Comparison of ENCODE assay signal across 14 cellular contexts in the genomic region with DNA sequence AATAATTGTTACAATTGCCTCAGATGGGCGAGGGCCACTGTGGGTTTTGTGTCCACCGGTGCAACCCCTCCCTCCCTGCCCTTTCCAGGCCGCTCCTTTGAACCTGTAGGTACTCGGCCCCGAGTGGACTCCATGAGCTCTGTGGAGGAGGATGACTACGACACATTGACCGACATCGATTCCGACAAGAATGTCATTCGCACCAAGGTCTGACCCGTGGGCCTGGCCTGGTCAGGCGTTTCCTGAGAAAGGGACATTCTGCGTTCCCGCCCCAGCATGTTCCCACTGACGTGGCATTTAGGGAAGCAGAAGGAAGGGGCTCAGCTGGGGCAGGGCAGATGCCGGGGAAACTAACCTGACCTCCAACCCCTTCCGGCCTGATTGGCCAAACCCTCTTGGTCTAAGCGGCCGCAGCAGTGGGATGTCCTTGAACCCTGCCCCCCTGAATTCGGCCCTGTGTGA. TPM values are rescaled to one million over a fixed set of nuclear protein-coding genes. Genes with fewer than 3 reads are reported as not detected.
DNase-seq lines count a peak whose midpoint lies in the region; ATAC-seq and TF ChIP-seq lines count a peak whose summit lies in the region.
"Had no signal": no experiment of that assay in that cellular context is flagged by ENCODE, and none has a peak within 500 bp of the region (broad histone marks: within the 10 kb centered on the region; RNA-seq: fewer than 3 reads in every experiment).

No MANE protein-coding gene starts in this region.

- DNase-seq in SK-N-SH (peak; percentile 13), coronary artery (ENCODE audit: low spot score) (peak; percentile 73), left lung (peak in 1 of 2 donors; percentile 79), tibial artery (peak; percentile 55 to 71), NCI-H1694 treated with DMSO at 0.1 percent for 48 hours (lab: John Stamatoyannopoulos, UW) (no peak), GM19238 (ENCODE audit: insufficient read length, low spot score) (no peak)
- DNase-seq: activated CD4-positive, alpha-beta T cell treated with anti-CD3 and anti-CD28 coated beads, Interleukin-2, amount 10 ng/mL, durations not matched to agents 24 days and 14 days; activated naive CD4-positive, alpha-beta T cell treated with anti-CD3 and anti-CD28 coated beads, Interleukin-2, amount 10 ng/mL, durations not matched to agents 7 days and 5 days; BE2C; hippocampal formation; occipital lobe had no signal

- CTCF ChIA-PET in SK-N-SH (lab: Yijun Ruan, JAX), result no interaction called here

- H3F3A ChIP-seq in SK-N-SH (replicated peaks; ENCODE audit: insufficient read depth), result no peaks in the 10 kb centered on the region

- H3K4me1 ChIP-seq in SK-N-SH (ENCODE audit: control insufficient read depth in 1 of 2, insufficient read depth in 2 of 2, low read depth in 1 of 2, low read length in 1 of 2) (no peaks in the 10 kb centered on the region), left lung (peaks cover 0 to 28% of the 10 kb centered on the region in 2 donors), tibial artery (peaks cover 0 to 5% (median 0%) of the 10 kb centered on the region in 4 donors)
- H3K4me1 ChIP-seq: BE2C had no signal

- no peak for ATAC-seq in SK-N-SH treated with all-trans-retinoic acid at 6 μM for 48 hours
- peak; percentile 11 for ATAC-seq in left lung
- no peak for ATAC-seq in HG03520 (IDR thresholded peaks at IDR 0.05; ENCODE audit: unreplicated experiment)

- H4K20me1 ChIP-seq in SK-N-SH (ENCODE audit: insufficient read depth), result no peaks in the 10 kb centered on the region

- H3K9me3 ChIP-seq in SK-N-SH (no peaks in the 10 kb centered on the region), left lung (no peaks in the 10 kb centered on the region), tibial artery (no peaks in the 10 kb centered on the region)
- H3K9me3 ChIP-seq: BE2C had no signal

- no peak overlapping the region for H2AFZ ChIP-seq in SK-N-SH (ENCODE audit: low read depth)

- no peak overlapping the region for H3K27ac ChIP-seq in SK-N-SH (ENCODE audit: low read depth in 2 of 2, low read length in 1 of 2)
- H3K27ac ChIP-seq in coronary artery, result peak overlapping the region in 1 of 2 donors; percentile 54
- H3K27ac ChIP-seq in left lung, result peak overlapping the region; percentile 26 to 48
- no peak overlapping the region for H3K27ac ChIP-seq in tibial artery
- H3K27ac ChIP-seq: 22Rv1 had no signal

- H3K9ac ChIP-seq in SK-N-SH, result no peak overlapping the region

- peaks cover 0 to 19% of the 10 kb centered on the region in 2 experiments for H3K36me3 ChIP-seq in SK-N-SH (replicated peaks in 1 of 2; ENCODE audit: control insufficient read depth in 1 of 2, insufficient read depth in 2 of 2, low read length in 1 of 2)
- H3K36me3 ChIP-seq in left lung, result peaks cover 0 to 69% of the 10 kb centered on the region in 2 donors
- peaks cover 37 to 98% (median 94%) of the 10 kb centered on the region in 3 donors for H3K36me3 ChIP-seq in tibial artery

- no peaks in the 10 kb centered on the region for H3K9me2 ChIP-seq in SK-N-SH

- H3K4me3 ChIP-seq in SK-N-SH (ENCODE audit: low read depth in 2 of 2, low read length in 1 of 2) (no peak overlapping the region), coronary artery (no peak overlapping the region), left lung (no peak overlapping the region), tibial artery (no peak overlapping the region)

- 88% methylated on average over 17 of the region's 20 CpGs for WGBS in SK-N-SH (ENCODE audit: low lambda C conversion rate)

- POLR2A ChIA-PET in SK-N-SH (lab: Yijun Ruan, JAX), result no interaction called here

- no peak for TF ChIP-seq CTCF in SK-N-SH (IDR thresholded peaks at IDR 0.05)
- TF ChIP-seq CTCF in coronary artery (IDR thresholded peaks at IDR 0.05), result no peak
- TF ChIP-seq CTCF in left lung (IDR thresholded peaks at IDR 0.05), result no peak
- TF ChIP-seq CTCF in tibial artery (IDR thresholded peaks at IDR 0.05), result no peak

- H3K27me3 ChIP-seq in SK-N-SH (ENCODE audit: insufficient read depth) (no peaks in the 10 kb centered on the region), left lung (no peaks in the 10 kb centered on the region), tibial artery (no peaks in the 10 kb centered on the region)
- H3K27me3 ChIP-seq: BE2C had no signal

- TF ChIP-seq RAD21 in SK-N-SH (IDR thresholded peaks at IDR 0.05; ENCODE audit: low read length), result no peak

- H3K4me2 ChIP-seq in SK-N-SH, result no peak overlapping the region

- TF ChIP-seq EP300 in SK-N-SH (IDR thresholded peaks at IDR 0.05; ENCODE audit: borderline replicate concordance in 1 of 2, low read depth in 1 of 2, low read length in 1 of 2), result no peak

- intact Hi-C loops in left lung (cut with DNase I) (no loop called here), tibial artery (cut with DNase I; ENCODE audit: low total_unique reads) (no loop called here)

- H3K79me2 ChIP-seq in SK-N-SH (ENCODE audit: insufficient read depth), result no peaks in the 10 kb centered on the region

TF ChIP-seq in SK-N-SH, 30 proteins besides CTCF, POLR2A, EP300 and RAD21 (continues in another document):
- TF ChIP-seq, protein P1, sequence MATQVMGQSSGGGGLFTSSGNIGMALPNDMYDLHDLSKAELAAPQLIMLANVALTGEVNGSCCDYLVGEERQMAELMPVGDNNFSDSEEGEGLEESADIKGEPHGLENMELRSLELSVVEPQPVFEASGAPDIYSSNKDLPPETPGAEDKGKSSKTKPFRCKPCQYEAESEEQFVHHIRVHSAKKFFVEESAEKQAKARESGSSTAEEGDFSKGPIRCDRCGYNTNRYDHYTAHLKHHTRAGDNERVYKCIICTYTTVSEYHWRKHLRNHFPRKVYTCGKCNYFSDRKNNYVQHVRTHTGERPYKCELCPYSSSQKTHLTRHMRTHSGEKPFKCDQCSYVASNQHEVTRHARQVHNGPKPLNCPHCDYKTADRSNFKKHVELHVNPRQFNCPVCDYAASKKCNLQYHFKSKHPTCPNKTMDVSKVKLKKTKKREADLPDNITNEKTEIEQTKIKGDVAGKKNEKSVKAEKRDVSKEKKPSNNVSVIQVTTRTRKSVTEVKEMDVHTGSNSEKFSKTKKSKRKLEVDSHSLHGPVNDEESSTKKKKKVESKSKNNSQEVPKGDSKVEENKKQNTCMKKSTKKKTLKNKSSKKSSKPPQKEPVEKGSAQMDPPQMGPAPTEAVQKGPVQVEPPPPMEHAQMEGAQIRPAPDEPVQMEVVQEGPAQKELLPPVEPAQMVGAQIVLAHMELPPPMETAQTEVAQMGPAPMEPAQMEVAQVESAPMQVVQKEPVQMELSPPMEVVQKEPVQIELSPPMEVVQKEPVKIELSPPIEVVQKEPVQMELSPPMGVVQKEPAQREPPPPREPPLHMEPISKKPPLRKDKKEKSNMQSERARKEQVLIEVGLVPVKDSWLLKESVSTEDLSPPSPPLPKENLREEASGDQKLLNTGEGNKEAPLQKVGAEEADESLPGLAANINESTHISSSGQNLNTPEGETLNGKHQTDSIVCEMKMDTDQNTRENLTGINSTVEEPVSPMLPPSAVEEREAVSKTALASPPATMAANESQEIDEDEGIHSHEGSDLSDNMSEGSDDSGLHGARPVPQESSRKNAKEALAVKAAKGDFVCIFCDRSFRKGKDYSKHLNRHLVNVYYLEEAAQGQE (IDR thresholded peaks at IDR 0.05; ENCODE audit: low read depth, low read length), result no peak
- TF ChIP-seq GABPA (IDR thresholded peaks at IDR 0.05; ENCODE audit: low read depth), result no peak

TF ChIP-seq in SK-N-SH treated with all-trans-retinoic acid at 6 μM for 48 hours, 23 proteins besides CTCF, POLR2A, EP300 and RAD21 (continues in another document):
- TF ChIP-seq, protein P2, sequence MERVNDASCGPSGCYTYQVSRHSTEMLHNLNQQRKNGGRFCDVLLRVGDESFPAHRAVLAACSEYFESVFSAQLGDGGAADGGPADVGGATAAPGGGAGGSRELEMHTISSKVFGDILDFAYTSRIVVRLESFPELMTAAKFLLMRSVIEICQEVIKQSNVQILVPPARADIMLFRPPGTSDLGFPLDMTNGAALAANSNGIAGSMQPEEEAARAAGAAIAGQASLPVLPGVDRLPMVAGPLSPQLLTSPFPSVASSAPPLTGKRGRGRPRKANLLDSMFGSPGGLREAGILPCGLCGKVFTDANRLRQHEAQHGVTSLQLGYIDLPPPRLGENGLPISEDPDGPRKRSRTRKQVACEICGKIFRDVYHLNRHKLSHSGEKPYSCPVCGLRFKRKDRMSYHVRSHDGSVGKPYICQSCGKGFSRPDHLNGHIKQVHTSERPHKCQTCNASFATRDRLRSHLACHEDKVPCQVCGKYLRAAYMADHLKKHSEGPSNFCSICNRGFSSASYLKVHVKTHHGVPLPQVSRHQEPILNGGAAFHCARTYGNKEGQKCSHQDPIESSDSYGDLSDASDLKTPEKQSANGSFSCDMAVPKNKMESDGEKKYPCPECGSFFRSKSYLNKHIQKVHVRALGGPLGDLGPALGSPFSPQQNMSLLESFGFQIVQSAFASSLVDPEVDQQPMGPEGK (CRISPR knock-in tag; IDR thresholded peaks at IDR 0.05; ENCODE audit: borderline replicate concordance), result no peak
- TF ChIP-seq ZNF565 (CRISPR knock-in tag; conservative IDR thresholded peaks at IDR 0.05; ENCODE audit: low read depth) (no peak), ISL1 (CRISPR knock-in tag; IDR thresholded peaks at IDR 0.05) (no peak)

RNA-seq across cellular contexts. Expression of a gene that starts 10.1 kb away (rescaled TPM):
- polyA plus RNA-seq in SK-N-SH (2012; rRNA removed), result 17.3 and 17.5 TPM in 2 replicates
- polyA plus RNA-seq in SK-N-SH (2012; cell fraction: cytosol; rRNA removed), result 8.0 and 12.6 TPM in 2 replicates
- 39.5 and 52.3 TPM in 2 replicates for polyA plus RNA-seq in SK-N-SH (2012; cell fraction: nucleus; rRNA removed)
- total RNA-seq in left lung, result 100 to 1,000 TPM in 1 of 2 donors, 10 to 100 TPM in 1; 66.1 to 112 TPM

RNA-seq across cellular contexts. Expression of a gene that starts 10.5 kb away (rescaled TPM):
- 519 and 811 TPM in 2 replicates for polyA plus RNA-seq in SK-N-SH (2012; rRNA removed)
- 447 and 526 TPM in 2 replicates for polyA plus RNA-seq in SK-N-SH (2012; cell fraction: cytosol; rRNA removed)
- polyA plus RNA-seq in SK-N-SH (2012; cell fraction: nucleus; rRNA removed), result 571 and 676 TPM in 2 replicates
- 100 to 1,000 TPM; 505 to 763 TPM for total RNA-seq in left lung

RNA-seq across cellular contexts. Expression of a gene that starts 43.2 kb away (rescaled TPM):
- 49.7 and 52.1 TPM in 2 replicates for polyA plus RNA-seq in SK-N-SH (2012; rRNA removed)
- polyA plus RNA-seq in SK-N-SH (2012; cell fraction: cytosol; rRNA removed), result 22.8 and 36.1 TPM in 2 replicates
- 133 and 171 TPM in 2 replicates for polyA plus RNA-seq in SK-N-SH (2012; cell fraction: nucleus; rRNA removed)
- 10 to 100 TPM; 65.8 to 77.8 TPM for total RNA-seq in left lung

RNA-seq across cellular contexts. Expression of a gene that starts 43.8 kb away (rescaled TPM):
- polyA plus RNA-seq in SK-N-SH (2012; rRNA removed), result 11.9 and 15.4 TPM in 2 replicates
- 10.4 and 11.4 TPM in 2 replicates for polyA plus RNA-seq in SK-N-SH (2012; cell fraction: cytosol; rRNA removed)
- polyA plus RNA-seq in SK-N-SH (2012; cell fraction: nucleus; rRNA removed), result 25.9 and 36.4 TPM in 2 replicates
- total RNA-seq in left lung, result 10 to 100 TPM; 21.5 to 22.3 TPM

RNA-seq across cellular contexts. Expression of a gene that starts 44.6 kb away (rescaled TPM):
- polyA plus RNA-seq in SK-N-SH (2012; rRNA removed), result 19.6 and 27.3 TPM in 2 replicates
- polyA plus RNA-seq in SK-N-SH (2012; cell fraction: cytosol; rRNA removed), result 25.9 and 27.4 TPM in 2 replicates
- 25.4 and 27.2 TPM in 2 replicates for polyA plus RNA-seq in SK-N-SH (2012; cell fraction: nucleus; rRNA removed)
- total RNA-seq in left lung, result 10 to 100 TPM; 78.1 to 82.3 TPM

Comparison
In these comparisons a context has a peak if more than half of its experiments do, and no peak if none do; other contexts are left out.
1. DNase-seq: peak in SK-N-SH (single experiment), coronary artery (single experiment) and tibial artery (2 of 2); none in NCI-H1694 treated with DMSO at 0.1 percent for 48 hours (single experiment) and GM19238 (single experiment).
2. H3K27ac ChIP-seq: peak in left lung (2 of 2); none in SK-N-SH (0 of 2) and tibial artery (0 of 2).